Comparison of ENCODE assay signal across 1 cellular context in genomic region chr7:31970501-31970900, GRCh38.
TF ChIP-seq lines count a peak whose summit lies in the region.

No MANE protein-coding gene starts in this region.

TF ChIP-seq in IMR-90, 13 proteins besides CTCF, POLR2A, EP300 and RAD21 (continued from another document):
- TF ChIP-seq FOS (IDR thresholded peaks at IDR 0.05; ENCODE audit: low read depth, low read length) (no peak), USF2 (IDR thresholded peaks at IDR 0.05; ENCODE audit: low read depth, low read length) (no peak), MAFK (IDR thresholded peaks at IDR 0.05; ENCODE audit: low read depth, low read length) (no peak), SMC3 (IDR thresholded peaks at IDR 0.05; ENCODE audit: low read depth, low read length) (no peak), CEBPB (IDR thresholded peaks at IDR 0.05; ENCODE audit: low read depth, low read length) (no peak), BHLHE40 (IDR thresholded peaks at IDR 0.05; ENCODE audit: low read depth, low read length) (no peak)
